In the genomic region with DNA sequence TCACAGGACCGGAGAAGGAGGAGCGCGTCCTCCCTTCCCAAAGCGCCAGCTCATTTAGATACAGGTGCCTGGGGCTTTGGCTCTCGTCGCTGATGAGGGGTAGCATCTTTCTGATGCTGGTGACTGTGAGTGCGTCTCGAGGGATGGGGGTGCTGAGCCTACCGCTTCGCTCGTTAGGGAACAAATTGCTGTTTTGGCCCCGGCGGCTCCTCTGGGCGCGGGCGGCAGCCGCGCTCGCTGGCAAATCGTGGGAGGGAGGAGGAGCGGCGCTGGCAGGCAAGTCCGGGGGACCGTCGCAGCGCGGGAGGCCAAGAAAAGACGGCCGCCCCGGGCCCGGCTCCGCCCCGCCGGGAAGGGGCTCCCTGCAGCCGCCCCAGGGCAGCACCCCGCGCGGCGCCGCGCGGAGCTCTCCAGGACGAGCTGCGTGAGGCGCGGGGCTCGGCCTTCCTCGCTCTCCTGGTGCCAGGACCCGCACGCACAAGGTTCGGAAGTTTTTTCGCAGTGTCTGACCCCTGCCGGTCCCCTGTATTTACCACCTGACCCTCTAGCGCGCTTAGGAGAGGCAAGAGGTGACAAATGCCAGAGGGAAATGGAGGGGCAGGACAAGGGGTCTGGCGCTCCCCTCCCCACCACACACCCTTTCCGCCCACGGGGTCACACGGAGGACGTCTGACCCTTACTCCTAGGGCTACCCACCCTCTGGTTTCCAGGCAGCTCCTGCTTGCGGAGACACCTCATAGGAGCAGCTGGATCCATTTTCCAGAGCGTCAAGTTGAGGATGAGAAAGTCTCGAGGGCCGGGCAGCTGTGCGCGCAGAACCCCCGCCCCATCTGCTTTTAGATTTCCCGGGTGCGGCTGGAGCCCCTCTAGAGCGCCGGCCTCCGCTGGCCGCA, we compare ENCODE assay signal across 1 cellular context.
TF ChIP-seq lines count a peak whose summit lies in the region.

No MANE protein-coding gene starts in this region.

TF ChIP-seq in GM23338, 12 proteins besides CTCF, POLR2A, EP300 and RAD21 (continued from another document):
- TF ChIP-seq, protein P1, sequence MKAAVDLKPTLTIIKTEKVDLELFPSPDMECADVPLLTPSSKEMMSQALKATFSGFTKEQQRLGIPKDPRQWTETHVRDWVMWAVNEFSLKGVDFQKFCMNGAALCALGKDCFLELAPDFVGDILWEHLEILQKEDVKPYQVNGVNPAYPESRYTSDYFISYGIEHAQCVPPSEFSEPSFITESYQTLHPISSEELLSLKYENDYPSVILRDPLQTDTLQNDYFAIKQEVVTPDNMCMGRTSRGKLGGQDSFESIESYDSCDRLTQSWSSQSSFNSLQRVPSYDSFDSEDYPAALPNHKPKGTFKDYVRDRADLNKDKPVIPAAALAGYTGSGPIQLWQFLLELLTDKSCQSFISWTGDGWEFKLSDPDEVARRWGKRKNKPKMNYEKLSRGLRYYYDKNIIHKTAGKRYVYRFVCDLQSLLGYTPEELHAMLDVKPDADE (IDR thresholded peaks at IDR 0.05), result no peak
- TF ChIP-seq CREB1 (CRISPR knock-in tag; IDR thresholded peaks at IDR 0.05; ENCODE audit: low read depth), result no peak
